ENCODE assay signal across 21 cellular contexts in the genomic region with DNA sequence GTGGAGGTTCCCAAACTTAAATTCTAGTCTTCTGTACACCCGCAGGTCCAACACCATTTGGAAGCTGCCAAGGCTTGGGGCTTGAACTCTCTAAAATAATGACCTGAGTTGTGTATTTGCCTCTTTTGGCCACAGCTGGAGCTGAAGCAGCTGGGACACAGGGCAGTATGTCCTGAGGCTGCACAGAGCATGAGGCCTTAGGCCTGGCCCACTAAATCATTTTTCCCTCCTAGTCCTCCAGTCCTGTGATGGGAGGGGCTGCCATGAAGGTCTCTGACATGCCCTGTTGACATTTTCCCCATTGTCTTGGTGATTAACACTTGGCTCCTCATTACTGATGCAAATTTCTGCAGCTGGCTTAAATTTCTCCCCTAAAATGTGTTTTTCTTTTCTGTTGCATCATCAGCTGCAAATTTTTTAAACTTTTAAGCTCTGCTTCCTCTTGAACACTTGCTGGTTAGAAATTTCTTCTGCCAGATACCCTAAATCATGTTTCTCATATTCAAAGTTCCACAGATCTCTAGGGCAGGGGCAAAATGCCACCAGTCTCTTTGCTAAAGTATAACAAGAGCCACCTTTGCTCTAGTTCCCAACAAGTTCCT. TPM values are rescaled to one million over a fixed set of nuclear protein-coding genes. Genes with fewer than 3 reads are reported as not detected.
DNase-seq lines count a peak whose midpoint lies in the region; ATAC-seq, FAIRE-seq and TF ChIP-seq lines count a peak whose summit lies in the region.
"Had no signal": no experiment of that assay in that cellular context is flagged by ENCODE, and none has a peak within 500 bp of the region (broad histone marks: within the 10 kb centered on the region; RNA-seq: fewer than 3 reads in every experiment).

No MANE protein-coding gene starts in this region.

- TF ChIP-seq EP300 in K562 (IDR thresholded peaks at IDR 0.05; ENCODE audit: low read length) = no peak

- H3K9me3 ChIP-seq in HEK293 (ENCODE audit: control insufficient read depth, insufficient read depth, low read depth, low read length) (no peaks in the 10 kb centered on the region), K562 (replicated peaks; ENCODE audit: control insufficient read depth, insufficient read depth, low read depth, low read length) (peaks cover 16% of the 10 kb centered on the region)
- H3K9me3 ChIP-seq: HAP-1 had no signal

- ATAC-seq in K562 = peak; percentile 66
- no peak for ATAC-seq in stimulated activated memory B cell treated with anti-CD40 and anti-IgM and Interleukin-4, amounts not matched to agents 10 μg/mL and 1 μg/mL and 100 μg/mL, for 72 hours
- no peak for ATAC-seq in GM19035 (IDR thresholded peaks at IDR 0.05; ENCODE audit: unreplicated experiment)
- ATAC-seq: GM12878 had no signal

- no peak overlapping the region for H3K4me3 ChIP-seq in HEK293 (ENCODE audit: low read depth, low read length)
- no peak overlapping the region for H3K4me3 ChIP-seq in K562
- H3K4me3 ChIP-seq: GM12878, HAP-1 had no signal

- H3K27me3 ChIP-seq in K562 (ENCODE audit: control insufficient read depth in 2 of 2, insufficient read depth in 2 of 2, low read length in 2 of 2) = no peaks in the 10 kb centered on the region

- TF ChIP-seq CTCF in HEK293 (tag by site-specific recombination; IDR thresholded peaks at IDR 0.05) = no peak
- TF ChIP-seq CTCF in K562 (IDR thresholded peaks at IDR 0.05 in 2 of 3, conservative IDR thresholded peaks at IDR 0.05 in 1 of 3; ENCODE audit: insufficient read depth in 2 of 3, low read depth in 1 of 3, low read length in 3 of 3) = no peak
- no peak for TF ChIP-seq CTCF in CD14-positive monocyte (IDR thresholded peaks at IDR 0.05)

- TF ChIP-seq POLR2A in K562 (conservative IDR thresholded peaks at IDR 0.05) = no peak

- no peak overlapping the region for H3K4me2 ChIP-seq in K562 (ENCODE audit: insufficient read depth, low read length)

- BruUV-seq in K562 (replicated peaks; lab: Mats Ljungman, UMichigan) = no TSS peak

- no peak overlapping the region for H2AFZ ChIP-seq in K562 (ENCODE audit: low read depth, low read length)

- peaks cover 25% of the 10 kb centered on the region for H3K9me3 Mint-ChIP-seq in stimulated activated memory B cell treated with anti-CD40 and anti-IgM and Interleukin-4, amounts not matched to agents 10 μg/mL and 1 μg/mL and 100 μg/mL, for 72 hours
- peaks cover 10 to 32% (median 22%) of the 10 kb centered on the region in 7 donors for H3K9me3 Mint-ChIP-seq in CD14-positive monocyte

- H3K4me1 Mint-ChIP-seq in stimulated activated memory B cell treated with anti-CD40 and anti-IgM and Interleukin-4, amounts not matched to agents 10 μg/mL and 1 μg/mL and 100 μg/mL, for 72 hours = peaks cover 19% of the 10 kb centered on the region
- no peaks in the 10 kb centered on the region for H3K4me1 Mint-ChIP-seq in CD14-positive monocyte
- H3K4me1 Mint-ChIP-seq: CD8-positive, alpha-beta memory T cell had no signal

- peak in 1 of 4 experiments; percentile 34 for DNase-seq in K562 (ENCODE audit: extremely low read depth in 1 of 4, low spot score in 3 of 4)
- no peak for DNase-seq in CD14-positive monocyte (ENCODE audit: low spot score)
- DNase-seq in activated CD4-positive, alpha-beta T cell treated with anti-CD3 and anti-CD28 coated beads for 1 hour = no peak
- DNase-seq: CD4-positive, alpha-beta T cell; CD8-positive, alpha-beta memory T cell; DMS 273 treated with DMSO at 0.1 percent for 48 hours; DMS79; EL; GDM1; GOT3 had no signal

- no peak for FAIRE-seq in K562 (lab: Jason Lieb, UNC)
- FAIRE-seq: D721Med, GM12878, GM18507, H54 had no signal

- no peaks in the 10 kb centered on the region for H3K79me2 ChIP-seq in K562 (ENCODE audit: control insufficient read depth, insufficient read depth, low read length)

- H3K36me3 ChIP-seq in HEK293 (ENCODE audit: control insufficient read depth in 2 of 2, insufficient read depth in 1 of 2, low read length in 2 of 2) = no peaks in the 10 kb centered on the region
- H3K36me3 ChIP-seq in K562 (ENCODE audit: control insufficient read depth, insufficient read depth, low read length) = peaks cover 96% of the 10 kb centered on the region
- H3K36me3 ChIP-seq: HAP-1 had no signal

- peaks cover 48% of the 10 kb centered on the region for H3K36me3 Mint-ChIP-seq in stimulated activated memory B cell treated with anti-CD40 and anti-IgM and Interleukin-4, amounts not matched to agents 10 μg/mL and 1 μg/mL and 100 μg/mL, for 72 hours
- H3K36me3 Mint-ChIP-seq in CD14-positive monocyte = no peaks in the 10 kb centered on the region
- H3K36me3 Mint-ChIP-seq: CD8-positive, alpha-beta memory T cell had no signal

- H3K4me1 ChIP-seq in HEK293 (ENCODE audit: control insufficient read depth, insufficient read depth, low read length) (no peaks in the 10 kb centered on the region; the same call in 1 of the 2 replicates), K562 (replicated peaks in 1 of 2; ENCODE audit: control insufficient read depth in 2 of 2, insufficient read depth in 2 of 2, low read length in 2 of 2) (no peaks in the 10 kb centered on the region)
- H3K4me1 ChIP-seq: HAP-1 had no signal

- no peak for TF ChIP-seq RAD21 in K562 (CRISPR knock-in tag; conservative IDR thresholded peaks at IDR 0.05 in 1 of 2, IDR thresholded peaks at IDR 0.05 in 1 of 2)

- no peaks in the 10 kb centered on the region for H3K9me1 ChIP-seq in K562 (ENCODE audit: control insufficient read depth, insufficient read depth, low read length)

- POLR2A ChIA-PET in HEK293 (lab: Yijun Ruan, JAX) = no interaction called here
- POLR2A ChIA-PET in K562 (lab: Yijun Ruan, JAX) = no interaction called here

- CTCF ChIA-PET in HEK293 (lab: Yijun Ruan, JAX) = no interaction called here
- CTCF ChIA-PET in K562 (lab: Yijun Ruan, JAX; ENCODE audit: low intra/inter-chr PET ratio) = no interaction called here

- in situ Hi-C loops in K562 (cut with MboI) = no loop called here

- no peaks in the 10 kb centered on the region for H3K27me3 Mint-ChIP-seq in stimulated activated memory B cell treated with anti-CD40 and anti-IgM and Interleukin-4, amounts not matched to agents 10 μg/mL and 1 μg/mL and 100 μg/mL, for 72 hours
- no peaks in the 10 kb centered on the region for H3K27me3 Mint-ChIP-seq in CD14-positive monocyte (ENCODE audit: low read depth in 3 of 3)
- H3K27me3 Mint-ChIP-seq: CD4-positive, alpha-beta T cell; CD8-positive, alpha-beta memory T cell had no signal

- no peak overlapping the region for H3K27ac ChIP-seq in HEK293 (ENCODE audit: extremely low read depth, low read depth, low read length)
- no peak overlapping the region for H3K27ac ChIP-seq in K562 (ENCODE audit: extremely low read depth, low read depth, low read length)
- H3K27ac ChIP-seq: C4-2B had no signal

- H4K20me1 ChIP-seq in K562 (replicated peaks; ENCODE audit: control insufficient read depth, insufficient read depth, low read length) = no peaks in the 10 kb centered on the region

- H3K27ac Mint-ChIP-seq in stimulated activated memory B cell treated with anti-CD40 and anti-IgM and Interleukin-4, amounts not matched to agents 10 μg/mL and 1 μg/mL and 100 μg/mL, for 72 hours = peak overlapping the region; percentile 34
- no peak overlapping the region for H3K27ac Mint-ChIP-seq in CD14-positive monocyte
- H3K27ac Mint-ChIP-seq: CD4-positive, alpha-beta T cell had no signal

- H3K4me3 Mint-ChIP-seq in stimulated activated memory B cell treated with anti-CD40 and anti-IgM and Interleukin-4, amounts not matched to agents 10 μg/mL and 1 μg/mL and 100 μg/mL, for 72 hours = no peak overlapping the region
- no peak overlapping the region for H3K4me3 Mint-ChIP-seq in CD14-positive monocyte
- H3K4me3 Mint-ChIP-seq: CD4-positive, alpha-beta T cell; CD8-positive, alpha-beta memory T cell had no signal

- H3K9ac ChIP-seq in K562 (ENCODE audit: insufficient read depth in 1 of 2, low read depth in 2 of 2, low read length in 2 of 2) = no peak overlapping the region

- intact Hi-C loops in K562 (cut with micrococcal nuclease) = no loop called here
- intact Hi-C loops in CD14-positive monocyte (cut with micrococcal nuclease) = no loop called here

- WGBS in K562 (ENCODE audit: insufficient coverage, low coverage, missing lambda C conversion rate) = 94% methylated on average over 1 of the region's 1 CpG

TF ChIP-seq in HEK293, 187 proteins besides CTCF, POLR2A, EP300 and RAD21:
- TF ChIP-seq ZNF585B (tag by site-specific recombination; IDR thresholded peaks at IDR 0.05) = peak; percentile 98
- TF ChIP-seq ZNF501 (tag by site-specific recombination; IDR thresholded peaks at IDR 0.05) = no peak

RNA-seq across cellular contexts. Expression of gene WNT16, which starts 43.6 kb away (rescaled TPM):
- total RNA-seq in K562 (2011; cell fraction: chromatin; rRNA removed; ENCODE audit: low replicate concordance) = not detected in 2 replicates
- total RNA-seq in K562 (2011; cell fraction: nucleolus; rRNA removed) = not detected in 2 replicates
- not detected in 2 replicates for total RNA-seq in K562 (2011; cell fraction: nucleoplasm; rRNA removed)
- total RNA-seq in K562 (2014; rRNA removed) = not detected in 2 replicates
- not detected in 2 replicates for total RNA-seq in K562 (2014; rRNA removed; fragmentation: Illumina TruSeq; extraction: Trizol)
- total RNA-seq in K562 (2015; rRNA removed; fragmentation: Illumina TruSeq; extraction: Trizol) = not detected in 2 replicates
- total RNA-seq in K562 (2021) = not detected in 2 replicates
- polyA plus RNA-seq in K562 (2011; rRNA removed) = not detected in 2 replicates
- polyA plus RNA-seq in K562 (2011; cell fraction: cytosol; rRNA removed) = not detected in 2 replicates
- polyA plus RNA-seq in K562 (2011; cell fraction: nucleus; rRNA removed) = not detected in 2 replicates
- polyA plus RNA-seq in K562 (2012) = 0.05 and 0.15 TPM in 2 replicates
- polyA plus RNA-seq in K562 (2014; fragmentation: Illumina TruSeq; extraction: Trizol) = not detected in 2 replicates
- under 1 TPM; 0.06 to 0.07 TPM for polyA plus RNA-seq in K562 (2014; fragmentation: Nextera tagmentation; extraction: Ambion mirVana)
- not detected in 2 replicates for polyA plus RNA-seq in K562 (2014; rRNA removed)
- not detected in 2 replicates for polyA minus RNA-seq in K562 (2011; rRNA and poly(A)+ RNA removed)
- polyA minus RNA-seq in K562 (2011; cell fraction: cytosol; rRNA and poly(A)+ RNA removed) = not detected in 2 replicates
- polyA minus RNA-seq in K562 (2011; cell fraction: nucleus; rRNA and poly(A)+ RNA removed) = not detected in 2 replicates
- not detected for polyA plus RNA-seq in CD14-positive monocyte
- total RNA-seq: A172; A673; CD4-positive, alpha-beta T cell had no signal
- polyA plus RNA-seq: CD8-positive, alpha-beta memory T cell had no signal

Comparison
In these comparisons a context has a peak if more than half of its experiments do, and no peak if none do; other contexts are left out.
1. Of the 44 proteins assayed by ChIP-seq in both K562 and HEK293: peak only in K562: TRIM28; only in HEK293: none; in both: none; in neither: 43.